In genomic region chr2:129699781-129700573, GRCh38 we compare ENCODE assay signal across 27 cellular contexts.
DNase-seq lines count a peak whose midpoint lies in the region; ATAC-seq, FAIRE-seq and TF ChIP-seq lines count a peak whose summit lies in the region.
"Had no signal": no experiment of that assay in that cellular context is flagged by ENCODE, and none has a peak within 500 bp of the region (broad histone marks: within the 10 kb centered on the region; RNA-seq: fewer than 3 reads in every experiment).

No MANE protein-coding gene starts in this region.

- no peaks in the 10 kb centered on the region for H3K9me3 ChIP-seq in breast epithelium
- no peaks in the 10 kb centered on the region for H3K9me3 ChIP-seq in K562 (replicated peaks; ENCODE audit: control insufficient read depth, insufficient read depth, low read depth, low read length)
- H3K9me3 ChIP-seq in esophagus muscularis mucosa: no peaks in the 10 kb centered on the region
- no peaks in the 10 kb centered on the region for H3K9me3 ChIP-seq in neural progenitor cell (ENCODE audit: low read depth)

- CTCF ChIA-PET in MCF 10A (lab: Yijun Ruan, JAX) (interaction anchor here (0.6 kb wide), 1 partner anchor 13 kb away, joined by 3 read pairs; no protein-coding TSS in a partner anchor), K562 (lab: Yijun Ruan, JAX; ENCODE audit: low intra/inter-chr PET ratio) (no interaction called here)

- peaks cover 9% of the 10 kb centered on the region for H3K9me3 Mint-ChIP-seq in MCF 10A (ENCODE audit: unreplicated experiment)
- peaks cover 22% of the 10 kb centered on the region for H3K9me3 Mint-ChIP-seq in neural progenitor cell
- H3K9me3 Mint-ChIP-seq: CD4-positive, alpha-beta T cell had no signal

- POLR2A ChIA-PET in MCF 10A (lab: Yijun Ruan, JAX): interaction anchor here (0.7 kb wide), 1 partner anchor 10 kb away, joined by 4 read pairs; no protein-coding TSS in a partner anchor
- POLR2A ChIA-PET in K562 (lab: Yijun Ruan, JAX): interaction anchor here (0.8 kb wide), 1 partner anchor 564 kb away, joined by 4 read pairs; no protein-coding TSS in a partner anchor

- TF ChIP-seq EP300 in K562 (IDR thresholded peaks at IDR 0.05; ENCODE audit: low read length) (no peak), esophagus muscularis mucosa (IDR thresholded peaks at IDR 0.05) (no peak)

- no peak for FAIRE-seq in K562 (lab: Jason Lieb, UNC)
- FAIRE-seq: D721Med, GM18507, HTR-8/SVneo had no signal

- no peaks in the 10 kb centered on the region for H4K20me1 ChIP-seq in K562 (replicated peaks; ENCODE audit: control insufficient read depth, insufficient read depth, low read length)
- no peaks in the 10 kb centered on the region for H4K20me1 ChIP-seq in neural progenitor cell (ENCODE audit: low read depth)
- H4K20me1 ChIP-seq: BLaER1 treated with 17β-estradiol and CSF1 and Interleukin-3, amounts not matched to agents 10 nM and 100 nM had no signal

- H3K36me3 Mint-ChIP-seq in MCF 10A (ENCODE audit: insufficient read depth, unreplicated experiment): no peaks in the 10 kb centered on the region
- no peaks in the 10 kb centered on the region for H3K36me3 Mint-ChIP-seq in neural progenitor cell

- BruUV-seq in MCF 10A (replicated peaks; lab: Mats Ljungman, UMichigan): no TSS peak
- no TSS peak for BruUV-seq in K562 (replicated peaks; lab: Mats Ljungman, UMichigan)

- H3K9ac ChIP-seq in K562 (ENCODE audit: insufficient read depth in 1 of 2, low read depth in 2 of 2, low read length in 2 of 2) (no peak overlapping the region), neural progenitor cell (no peak overlapping the region)
- H3K9ac ChIP-seq: BLaER1 treated with 17β-estradiol and CSF1 and Interleukin-3, amounts not matched to agents 10 nM and 100 nM; GM23248 had no signal

- no peaks in the 10 kb centered on the region for H3K9me1 ChIP-seq in K562 (ENCODE audit: control insufficient read depth, insufficient read depth, low read length)

- DNase-seq in MCF 10A (ENCODE audit: unreplicated experiment) (peak; percentile 51), breast epithelium (ENCODE audit: low spot score in 2 of 2) (no peak), K562 (ENCODE audit: extremely low read depth in 1 of 4, low spot score in 3 of 4) (no peak), esophagus muscularis mucosa (ENCODE audit: extremely low spot score) (peak; percentile 55), neural progenitor cell (ENCODE audit: low spot score) (no peak)
- DNase-seq: AML-193; CD4-positive, alpha-beta T cell; DMS53; GM23248; H7; KG1; MM.1S; NCI-H1417 treated with DMSO at 0.1 percent for 48 hours; NCI-H1694 treated with DMSO at 0.1 percent for 48 hours; NCI-H2081 treated with DMSO at 0.1 percent for 48 hours; NCI-H446; NCI-H526; NCI-H82; NK-92 treated with Interleukin-12 subunit alpha and Interleukin-12 subunit beta, amount 100 ng/mL, for 24 hours; PC-3; SHP77 had no signal

- no peak for TF ChIP-seq POLR2A in breast epithelium (IDR thresholded peaks at IDR 0.05)
- TF ChIP-seq POLR2A in K562 (conservative IDR thresholded peaks at IDR 0.05): no peak
- TF ChIP-seq POLR2A in esophagus muscularis mucosa (IDR thresholded peaks at IDR 0.05; ENCODE audit: low read depth): no peak

- no peaks in the 10 kb centered on the region for H3K79me2 ChIP-seq in K562 (ENCODE audit: control insufficient read depth, insufficient read depth, low read length)
- no peaks in the 10 kb centered on the region for H3K79me2 ChIP-seq in neural progenitor cell (ENCODE audit: low read depth)

- no peaks in the 10 kb centered on the region for H3F3A ChIP-seq in neural progenitor cell (ENCODE audit: low read depth)

- no peak for TF ChIP-seq RAD21 in K562 (CRISPR knock-in tag; conservative IDR thresholded peaks at IDR 0.05 in 1 of 2, IDR thresholded peaks at IDR 0.05 in 1 of 2)

- no peaks in the 10 kb centered on the region for H3K36me3 ChIP-seq in breast epithelium
- no peaks in the 10 kb centered on the region for H3K36me3 ChIP-seq in K562 (ENCODE audit: control insufficient read depth, insufficient read depth, low read length)
- H3K36me3 ChIP-seq in esophagus muscularis mucosa: no peaks in the 10 kb centered on the region
- H3K36me3 ChIP-seq in neural progenitor cell: no peaks in the 10 kb centered on the region
- H3K36me3 ChIP-seq: BLaER1 treated with 17β-estradiol and CSF1 and Interleukin-3, amounts not matched to agents 10 nM and 100 nM had no signal

- no peak overlapping the region for H3K4me2 ChIP-seq in K562 (ENCODE audit: insufficient read depth, low read length)
- H3K4me2 ChIP-seq in neural progenitor cell: no peak overlapping the region
- H3K4me2 ChIP-seq: BLaER1 treated with 17β-estradiol and CSF1 and Interleukin-3, amounts not matched to agents 10 nM and 100 nM had no signal

- H3K4me1 Mint-ChIP-seq in MCF 10A (ENCODE audit: insufficient read depth, unreplicated experiment) (no peaks in the 10 kb centered on the region), neural progenitor cell (no peaks in the 10 kb centered on the region)

- no peaks in the 10 kb centered on the region for H3K4me1 ChIP-seq in breast epithelium
- no peaks in the 10 kb centered on the region for H3K4me1 ChIP-seq in K562 (replicated peaks in 1 of 2; ENCODE audit: control insufficient read depth in 2 of 2, insufficient read depth in 2 of 2, low read length in 2 of 2)
- H3K4me1 ChIP-seq in esophagus muscularis mucosa: no peaks in the 10 kb centered on the region
- no peaks in the 10 kb centered on the region for H3K4me1 ChIP-seq in neural progenitor cell

- H3K4me3 Mint-ChIP-seq in MCF 10A (ENCODE audit: unreplicated experiment) (no peak overlapping the region), neural progenitor cell (no peak overlapping the region)
- H3K4me3 Mint-ChIP-seq: CD4-positive, alpha-beta T cell had no signal

- no peak for ATAC-seq in K562
- ATAC-seq in HG03097 (IDR thresholded peaks at IDR 0.05; ENCODE audit: low FRiP score, unreplicated experiment): no peak
- ATAC-seq in HG03378 (IDR thresholded peaks at IDR 0.05; ENCODE audit: unreplicated experiment): no peak
- ATAC-seq: PC-3 had no signal

- 0% methylated on average over 10 of the region's 10 CpGs for WGBS in K562 (ENCODE audit: insufficient coverage, low coverage, missing lambda C conversion rate)
- 83% methylated on average over 10 of the region's 10 CpGs for WGBS in esophagus muscularis mucosa

- TF ChIP-seq CTCF in MCF 10A (IDR thresholded peaks at IDR 0.05; ENCODE audit: unreplicated experiment) (no peak), breast epithelium (IDR thresholded peaks at IDR 0.05) (no peak), K562 (IDR thresholded peaks at IDR 0.05 in 2 of 3, conservative IDR thresholded peaks at IDR 0.05 in 1 of 3; ENCODE audit: insufficient read depth in 2 of 3, low read depth in 1 of 3, low read length in 3 of 3) (no peak), esophagus muscularis mucosa (IDR thresholded peaks at IDR 0.05) (no peak), neural progenitor cell (IDR thresholded peaks at IDR 0.05) (no peak)

- H3K27ac Mint-ChIP-seq in MCF 10A (ENCODE audit: low read depth, unreplicated experiment) (no peak overlapping the region), neural progenitor cell (peak overlapping the region; percentile 72)
- H3K27ac Mint-ChIP-seq: CD4-positive, alpha-beta T cell had no signal

- intact Hi-C loops in MCF 10A (cut with micrococcal nuclease): no loop called here
- intact Hi-C loops in breast epithelium (cut with DNase I; ENCODE audit: low total_unique reads): no loop called here
- intact Hi-C loops in K562 (cut with micrococcal nuclease): no loop called here
- intact Hi-C loops in esophagus muscularis mucosa (cut with DNase I): no loop called here

- H3K27me3 Mint-ChIP-seq in MCF 10A (ENCODE audit: insufficient read depth, unreplicated experiment): no peaks in the 10 kb centered on the region
- H3K27me3 Mint-ChIP-seq in neural progenitor cell (ENCODE audit: insufficient read depth, low read depth): peaks cover 4% of the 10 kb centered on the region

- H2AFZ ChIP-seq in K562 (ENCODE audit: low read depth, low read length) (no peak overlapping the region), neural progenitor cell (replicated peaks) (no peak overlapping the region)
- H2AFZ ChIP-seq: GM23248 had no signal

- H3K27me3 ChIP-seq in breast epithelium (no peaks in the 10 kb centered on the region), K562 (ENCODE audit: control insufficient read depth in 2 of 2, insufficient read depth in 2 of 2, low read length in 2 of 2) (no peaks in the 10 kb centered on the region), esophagus muscularis mucosa (no peaks in the 10 kb centered on the region), neural progenitor cell (no peaks in the 10 kb centered on the region)
- H3K27me3 ChIP-seq: BLaER1 treated with 17β-estradiol and CSF1 and Interleukin-3, amounts not matched to agents 10 nM and 100 nM had no signal

- H3K4me3 ChIP-seq in breast epithelium (no peak overlapping the region), K562 (no peak overlapping the region), esophagus muscularis mucosa (no peak overlapping the region), neural progenitor cell (no peak overlapping the region)
- H3K4me3 ChIP-seq: BLaER1 treated with 17β-estradiol and CSF1 and Interleukin-3, amounts not matched to agents 10 nM and 100 nM; GM23248 had no signal

- no peak overlapping the region for H3K27ac ChIP-seq in breast epithelium
- H3K27ac ChIP-seq in K562 (ENCODE audit: extremely low read depth, low read depth, low read length): no peak overlapping the region
- no peak overlapping the region for H3K27ac ChIP-seq in esophagus muscularis mucosa (replicated peaks in 1 of 4)
- no peak overlapping the region for H3K27ac ChIP-seq in neural progenitor cell
- H3K27ac ChIP-seq: BLaER1 treated with 17β-estradiol and CSF1 and Interleukin-3, amounts not matched to agents 10 nM and 100 nM; GM23248 had no signal

- in situ Hi-C loops in K562 (cut with MboI): no loop called here

TF ChIP-seq in K562, 482 proteins besides CTCF, POLR2A, EP300 and RAD21:
- TF ChIP-seq MAFF (IDR thresholded peaks at IDR 0.05; ENCODE audit: low read length) (peak; percentile 21; the same call in 1 of the 2 replicates), ZNF316 (IDR thresholded peaks at IDR 0.05) (peak; percentile 21; the same call in 1 of the 2 replicates), PYGO2 (tag; IDR thresholded peaks at IDR 0.05) (no peak)

Comparison
In these comparisons a context has a peak if more than half of its experiments do, and no peak if none do; other contexts are left out.
1. DNase-seq: peak in MCF 10A (single experiment) and esophagus muscularis mucosa (single experiment); none in breast epithelium (0 of 2), K562 (0 of 4) and neural progenitor cell (single experiment).